13 cellular contexts compared by ENCODE assay signal in genomic region chr3:192857148-192857735, GRCh38.
"Had no signal": no experiment of that assay in that cellular context is flagged by ENCODE, and none has a peak within 500 bp of the region (broad histone marks: within the 10 kb centered on the region; RNA-seq: fewer than 3 reads in every experiment).

No MANE protein-coding gene starts in this region.

- ATAC-seq: activated naive CD8-positive, alpha-beta T cell treated with anti-CD3 and anti-CD28 coated beads, Interleukin-2, amount 50 U/mL, for 24 hours; left colon; T-helper 17 cell had no signal

- H3K4me3 ChIP-seq: colonic mucosa, thoracic aorta had no signal

- H3K27ac ChIP-seq: colonic mucosa, thoracic aorta had no signal

- H3K9me3 ChIP-seq: colonic mucosa, thoracic aorta had no signal

- DNase-seq: activated B cell treated with CpG ODN at 0.5 μM for 24 hours; activated CD4-positive, alpha-beta T cell treated with anti-CD3 and anti-CD28 coated beads, Interleukin-2, amount 10 ng/mL, durations not matched to agents 24 days and 14 days; activated naive CD4-positive, alpha-beta T cell treated with Interleukin-2 at 50 U/mL for 16 hours; activated naive CD8-positive, alpha-beta T cell treated with anti-CD3 and anti-CD28 coated beads, Interleukin-2, amount 50 U/mL, for 24 hours; colonic mucosa; effector CD4-positive, alpha-beta T cell; left colon; mammary epithelial cell; nephron progenitor cell; stimulated activated CD4-positive, alpha-beta T cell treated with anti-CD3 and anti-CD28 coated beads, Interleukin-15, amount 100 ng/mL, for 24 hours; stimulated activated CD4-positive, alpha-beta T cell treated with anti-CD3 and anti-CD28 coated beads, Interleukin-4, amount 100 ng/mL, for 24 hours; T-helper 17 cell had no signal

- H3K36me3 ChIP-seq: colonic mucosa, thoracic aorta had no signal

- H3K27me3 ChIP-seq: colonic mucosa had no signal
